ENCODE assay signal across 19 cellular contexts in genomic region chr4:6647169-6647568, GRCh38. TPM values are rescaled to one million over a fixed set of nuclear protein-coding genes. Genes with fewer than 3 reads are reported as not detected.
"Had no signal": no experiment of that assay in that cellular context is flagged by ENCODE, and none has a peak within 500 bp of the region (broad histone marks: within the 10 kb centered on the region; RNA-seq: fewer than 3 reads in every experiment).

No MANE protein-coding gene starts in this region.

- H3K27ac ChIP-seq: heart right ventricle, neutrophil, psoas muscle, right lobe of liver, suprapubic skin, thyroid gland had no signal

- H3K9me3 ChIP-seq: heart right ventricle, neutrophil, psoas muscle, right lobe of liver, suprapubic skin, thyroid gland had no signal

- H3K9me3 Mint-ChIP-seq: type B pancreatic cell had no signal

- H3K27me3 ChIP-seq: dorsolateral prefrontal cortex, heart right ventricle, neutrophil, right lobe of liver, suprapubic skin, thyroid gland had no signal

- H3K4me3 ChIP-seq: dorsolateral prefrontal cortex, heart right ventricle, psoas muscle, right lobe of liver, suprapubic skin, thyroid gland had no signal

- H3K4me3 Mint-ChIP-seq: naive thymus-derived CD4-positive, alpha-beta T cell; type B pancreatic cell had no signal

- H3K27me3 Mint-ChIP-seq: naive thymus-derived CD4-positive, alpha-beta T cell; type B pancreatic cell had no signal

- DNase-seq: cortex of kidney; dorsolateral prefrontal cortex; effector CD8-positive, alpha-beta T cell; heart right ventricle; islet precursor cell; mammary epithelial cell; naive thymus-derived CD4-positive, alpha-beta T cell; psoas muscle; retina; right lobe of liver; stimulated activated CD4-positive, alpha-beta T cell treated with anti-CD3 and anti-CD28 coated beads, Interleukin-4, amount 100 ng/mL, for 1 hour; stimulated activated naive CD4-positive, alpha-beta T cell; thyroid gland had no signal

- H3K27ac Mint-ChIP-seq: type B pancreatic cell had no signal

- ATAC-seq: left lobe of liver; naive thymus-derived CD4-positive, alpha-beta T cell; psoas muscle; right lobe of liver had no signal

RNA-seq across cellular contexts. Expression of gene S100P, which starts 46.5 kb away (rescaled TPM):
- total RNA-seq: glomerular endothelial cell had no signal
- polyA plus RNA-seq: naive thymus-derived CD4-positive, alpha-beta T cell; neural cell had no signal
